9 cellular contexts compared by ENCODE assay signal in the genomic region with DNA sequence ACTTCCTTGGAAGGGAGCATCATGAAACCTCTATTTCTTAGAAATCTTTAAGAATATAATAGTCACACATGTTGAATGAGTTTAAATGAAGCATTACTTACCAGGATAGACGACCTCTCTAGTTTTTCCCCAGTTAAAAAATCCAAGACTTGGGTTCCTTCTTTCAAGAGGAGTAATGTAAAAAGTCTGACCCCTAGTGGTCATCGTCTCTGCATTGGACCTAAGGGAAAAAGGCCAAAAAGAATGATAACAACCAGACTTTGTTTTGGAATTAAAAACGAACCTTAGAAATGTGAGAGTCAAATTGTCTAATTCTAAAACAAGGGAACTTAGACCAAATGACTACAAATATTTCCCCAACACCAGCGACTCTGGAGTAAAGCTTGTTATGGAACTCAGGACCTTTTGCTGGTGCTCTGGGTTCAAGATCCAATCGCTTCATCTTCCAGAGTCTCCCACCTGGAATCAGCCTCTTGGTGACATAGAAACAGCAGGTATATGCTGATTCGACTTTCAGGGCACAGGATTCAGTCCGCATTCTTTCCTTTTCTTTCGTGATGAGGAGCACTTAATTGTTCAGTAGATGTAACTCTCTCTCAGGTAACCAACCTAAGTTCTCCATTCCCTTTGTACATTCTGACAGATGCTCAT.
DNase-seq lines count a peak whose midpoint lies in the region; ATAC-seq and TF ChIP-seq lines count a peak whose summit lies in the region.
"Had no signal": no experiment of that assay in that cellular context is flagged by ENCODE, and none has a peak within 500 bp of the region (broad histone marks: within the 10 kb centered on the region; RNA-seq: fewer than 3 reads in every experiment).

No MANE protein-coding gene starts in this region.

- H2AK9ac ChIP-seq in IMR-90 (replicated peaks; ENCODE audit: low read depth, low read length, poor library complexity), result no peak overlapping the region

- TF ChIP-seq POLR2A in IMR-90 (IDR thresholded peaks at IDR 0.05; ENCODE audit: low read depth, low read length) (no peak), erythroblast (IDR thresholded peaks at IDR 0.05; ENCODE audit: low read length) (no peak)

- 83% methylated on average over 1 of the region's 8 CpGs; no CpG with 5 or more reads in 1 of the 2 experiments for WGBS in IMR-90 (ENCODE audit: extremely low coverage in 2 of 2, insufficient read length in 1 of 2), 2 experiments

- H3K4me2 ChIP-seq in IMR-90 (ENCODE audit: low read depth, low read length), result no peak overlapping the region

- H3K4ac ChIP-seq in IMR-90 (ENCODE audit: low read depth, low read length), result no peak overlapping the region

- H4K8ac ChIP-seq in IMR-90 (ENCODE audit: low read depth in 2 of 2, low read length in 2 of 2), result no peak overlapping the region; a peak in 1 of 4 replicates

- H3K14ac ChIP-seq in IMR-90 (replicated peaks; ENCODE audit: low read depth, low read length), result no peak overlapping the region

- H3K27ac ChIP-seq in IMR-90 (ENCODE audit: insufficient read depth, low read length), result no peak overlapping the region

- CTCF ChIA-PET in IMR-90 (lab: Yijun Ruan, JAX), result interaction anchor here (1.3 to 8.2 kb wide), 2 partner anchors 159 to 1218 kb away, joined by 3 to 96 read pairs; no protein-coding TSS in a partner anchor

- TF ChIP-seq RAD21 in IMR-90 (IDR thresholded peaks at IDR 0.05; ENCODE audit: low read length), result peak; percentile 66

- no peaks in the 10 kb centered on the region for H3K27me3 ChIP-seq in IMR-90 (ENCODE audit: control insufficient read depth, insufficient read depth, low read length)

- intact Hi-C loops in IMR-90 (cut with micrococcal nuclease), result loop anchor here (1.0 to 10.0 kb wide), 4 partner anchors 191 to 612 kb away; no protein-coding TSS in a partner anchor

- H3K4me1 Mint-ChIP-seq in neural crest cell, result no peaks in the 10 kb centered on the region
- H3K4me1 Mint-ChIP-seq in activated T-helper 17 cell treated with anti-CD3 and anti-CD28 coated beads, Interleukin-2, amount 50 U/mL, for 72 hours, result no peaks in the 10 kb centered on the region

- H3K9me1 ChIP-seq in IMR-90 (ENCODE audit: insufficient read depth, low read length), result peaks cover 4% of the 10 kb centered on the region; the same call in 1 of the 2 replicates

- no peaks in the 10 kb centered on the region for H3K9me3 Mint-ChIP-seq in neural crest cell
- H3K9me3 Mint-ChIP-seq in activated T-helper 17 cell treated with anti-CD3 and anti-CD28 coated beads, Interleukin-2, amount 50 U/mL, for 72 hours, result no peaks in the 10 kb centered on the region
- H3K9me3 Mint-ChIP-seq: naive thymus-derived CD8-positive, alpha-beta T cell had no signal

- no peak overlapping the region for H2BK20ac ChIP-seq in IMR-90 (ENCODE audit: low read depth, low read length)

- H3K36me3 Mint-ChIP-seq in neural crest cell (ENCODE audit: low read depth), result no peaks in the 10 kb centered on the region
- no peaks in the 10 kb centered on the region for H3K36me3 Mint-ChIP-seq in activated T-helper 17 cell treated with anti-CD3 and anti-CD28 coated beads, Interleukin-2, amount 50 U/mL, for 72 hours (ENCODE audit: low read depth)
- H3K36me3 Mint-ChIP-seq: naive thymus-derived CD8-positive, alpha-beta T cell had no signal

- H3K18ac ChIP-seq in IMR-90 (ENCODE audit: low read depth, low read length), result no peak overlapping the region

- no TSS peak for BruUV-seq in IMR-90 (replicated peaks; lab: Mats Ljungman, UMichigan)

- ATAC-seq in IMR-90 (ENCODE audit: low read depth) (no peak; the same call in 1 of the 2 replicates), HG02970 (IDR thresholded peaks at IDR 0.05; ENCODE audit: low FRiP score, unreplicated experiment) (no peak)
- no peak for ATAC-seq in activated T-helper 17 cell treated with anti-CD3 and anti-CD28 coated beads, Interleukin-2, amount 50 U/mL, for 72 hours (replicated peaks)
- ATAC-seq: naive thymus-derived CD8-positive, alpha-beta T cell had no signal

- H3K23ac ChIP-seq in IMR-90 (ENCODE audit: low read depth, low read length), result no peak overlapping the region

- no peak overlapping the region for H4K5ac ChIP-seq in IMR-90 (ENCODE audit: low read depth, low read length)

- H3K9ac ChIP-seq in IMR-90 (ENCODE audit: low read depth, low read length), result no peak overlapping the region

- peaks cover under 1% of the 10 kb centered on the region for H3K27me3 Mint-ChIP-seq in neural crest cell (ENCODE audit: low read depth)
- no peaks in the 10 kb centered on the region for H3K27me3 Mint-ChIP-seq in activated T-helper 17 cell treated with anti-CD3 and anti-CD28 coated beads, Interleukin-2, amount 50 U/mL, for 72 hours

- no peak overlapping the region for H3K4me3 ChIP-seq in IMR-90 (ENCODE audit: insufficient read depth, low read depth, low read length)

- DNase-seq in DMS 273 treated with DMSO at 0.1 percent for 48 hours (lab: John Stamatoyannopoulos, UW) (peak; percentile 32), IMR-90 (peak; percentile 78), RPMI8226 (peak; percentile 54), erythroblast (lab: John Stamatoyannopoulos, UW) (peak; percentile 35 to 60), neural crest cell (ENCODE audit: low read depth, low spot score) (peak; percentile 24), GM19238 (ENCODE audit: insufficient read length, low spot score) (no peak)

- H2AK5ac ChIP-seq in IMR-90 (ENCODE audit: low read depth, low read length), result peak overlapping the region; percentile 3; the same call in 1 of the 2 replicates

- H3K56ac ChIP-seq in IMR-90 (ENCODE audit: extremely low read depth, insufficient read depth, low read length), result no peak overlapping the region

- in situ Hi-C loops in IMR-90 (cut with MboI; ENCODE audit: low sequenced_read_pairs), result loop anchor here (10.0 to 25.0 kb wide), 4 partner anchors 452 to 920 kb away; no protein-coding TSS in a partner anchor

- no peak overlapping the region for H2BK5ac ChIP-seq in IMR-90 (ENCODE audit: low read depth, low read length, poor library complexity, severe bottlenecking)

- dilution Hi-C loops in IMR-90 (cut with HindIII; ENCODE audit: low sequenced_read_pairs, unreplicated experiment), result loop anchor here (10.0 kb wide), 1 partner anchor 1212 kb away; a partner anchor contains a TSS

- POLR2A ChIA-PET in IMR-90 (lab: Charles Lee; ENCODE audit: unreplicated experiment), result no interaction called here

- peaks cover 5% of the 10 kb centered on the region for H3K4me1 ChIP-seq in IMR-90 (ENCODE audit: control insufficient read depth, insufficient read depth, low read length)

- H3K36me3 ChIP-seq in IMR-90 (ENCODE audit: control insufficient read depth, insufficient read depth, low read length), result no peaks in the 10 kb centered on the region

- H2BK120ac ChIP-seq in IMR-90 (ENCODE audit: low read depth, low read length), result no peak overlapping the region

- H3K79me1 ChIP-seq in IMR-90 (ENCODE audit: low read depth in 1 of 2, low read length in 2 of 2), result peaks cover 0 to 5% of the 10 kb centered on the region in 2 experiments; a peak in 2 of 4 replicates

- H4K20me1 ChIP-seq in IMR-90 (ENCODE audit: insufficient read depth, low read length), result no peaks in the 10 kb centered on the region

- H3K4me3 Mint-ChIP-seq in neural crest cell, result no peak overlapping the region
- H3K4me3 Mint-ChIP-seq in activated T-helper 17 cell treated with anti-CD3 and anti-CD28 coated beads, Interleukin-2, amount 50 U/mL, for 72 hours, result no peak overlapping the region
- H3K4me3 Mint-ChIP-seq: naive thymus-derived CD8-positive, alpha-beta T cell had no signal

- no peak overlapping the region for H2BK15ac ChIP-seq in IMR-90 (ENCODE audit: low read depth, low read length)

- no peak overlapping the region for H4K91ac ChIP-seq in IMR-90 (ENCODE audit: insufficient read depth, low read depth, low read length)

- H3K27ac Mint-ChIP-seq in neural crest cell (ENCODE audit: unreplicated experiment), result no peak overlapping the region
- no peak overlapping the region for H3K27ac Mint-ChIP-seq in activated T-helper 17 cell treated with anti-CD3 and anti-CD28 coated beads, Interleukin-2, amount 50 U/mL, for 72 hours
- H3K27ac Mint-ChIP-seq: naive thymus-derived CD8-positive, alpha-beta T cell had no signal

- TF ChIP-seq CTCF in IMR-90 (conservative IDR thresholded peaks at IDR 0.05; ENCODE audit: low read depth, low read length) (peak; percentile 74), neural crest cell (conservative IDR thresholded peaks at IDR 0.05) (peak; percentile 81)

- H3K9me3 ChIP-seq in IMR-90 (ENCODE audit: control insufficient read depth, insufficient read depth, low read length), result no peaks in the 10 kb centered on the region

- no peak overlapping the region for H2AFZ ChIP-seq in IMR-90 (replicated peaks; ENCODE audit: low read length, poor library complexity)

TF ChIP-seq in IMR-90, 13 proteins besides CTCF, POLR2A, EP300 and RAD21:
- TF ChIP-seq MAFK (IDR thresholded peaks at IDR 0.05; ENCODE audit: low read depth, low read length) (no peak), FOS (IDR thresholded peaks at IDR 0.05; ENCODE audit: low read depth, low read length) (no peak), SMC3 (IDR thresholded peaks at IDR 0.05; ENCODE audit: low read depth, low read length) (peak; percentile 56)
